In the genomic region with DNA sequence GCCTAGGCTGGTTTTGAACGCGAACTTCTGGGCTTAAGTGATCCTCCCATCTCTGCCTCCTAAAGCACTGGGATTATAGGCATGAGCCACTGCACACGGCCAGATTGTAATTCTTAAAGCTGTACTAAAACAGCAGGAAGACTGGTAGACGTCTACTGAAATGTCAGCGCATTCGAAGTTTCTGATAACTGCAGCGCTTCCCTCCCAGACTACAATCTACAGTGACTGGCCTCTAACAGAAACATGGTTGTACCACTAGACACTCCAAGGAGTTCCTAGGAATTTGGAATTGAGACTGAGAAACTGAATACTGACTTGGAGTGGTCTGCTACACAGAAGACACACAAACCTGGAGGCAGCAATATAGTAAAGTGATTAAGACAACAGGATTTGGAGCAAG, we compare ENCODE assay signal across 8 cellular contexts. TPM values are rescaled to one million over a fixed set of nuclear protein-coding genes. Genes with fewer than 3 reads are reported as not detected.
A peak's percentile ranks its signal among the peaks of the same experiment; 100 is the strongest.
DNase-seq lines count a peak whose midpoint lies in the region; ATAC-seq, FAIRE-seq and TF ChIP-seq lines count a peak whose summit lies in the region.

No MANE protein-coding gene starts in this region.

- H3K27me3 ChIP-seq in fibroblast of lung (ENCODE audit: control insufficient read depth, insufficient read depth, low read length) (no peaks in the 10 kb centered on the region), pancreas (no peaks in the 10 kb centered on the region)

- H3K4me1 ChIP-seq in fibroblast of lung (ENCODE audit: control insufficient read depth, extremely low read depth, insufficient read depth, low read length) (no peaks in the 10 kb centered on the region), pancreas (peaks cover 5 to 23% (median 10%) of the 10 kb centered on the region in 3 donors)

- H3K27ac ChIP-seq in fibroblast of lung (ENCODE audit: insufficient read depth, low read length) (peak overlapping the region; percentile 92), pancreas (peak overlapping the region in 3 of 4 donors; percentile 80 to 96 (median 94))

- no peaks in the 10 kb centered on the region for H3K9me3 ChIP-seq in fibroblast of lung (ENCODE audit: control insufficient read depth, insufficient read depth, low read depth, low read length)
- no peaks in the 10 kb centered on the region for H3K9me3 ChIP-seq in pancreas

- peak; percentile 16 to 17 for DNase-seq in fibroblast of lung (ENCODE audit: low read depth in 2 of 2)
- DNase-seq in pancreas = no peak
- no peak for DNase-seq in islet precursor cell
- no peak for DNase-seq in activated CD4-positive, alpha-beta T cell treated with anti-CD3 and anti-CD28 coated beads, Interleukin-2, amount 50 U/mL, for 4 hours

- no peak for FAIRE-seq in pancreas (lab: Jason Lieb, UNC)

- H3K9ac ChIP-seq in fibroblast of lung (ENCODE audit: insufficient read depth, low read length) = peak overlapping the region; percentile 80

- ATAC-seq in SK-N-SH treated with all-trans-retinoic acid at 6 μM for 48 hours (peak; percentile 15), pancreas (peak in 2 of 4 donors; percentile 2 to 4), GM18873 (IDR thresholded peaks at IDR 0.05; ENCODE audit: low FRiP score, unreplicated experiment) (no peak), HG02571 (IDR thresholded peaks at IDR 0.05; ENCODE audit: unreplicated experiment) (no peak)

- WGBS in pancreas, 2 donors = 26% methylated on average over 7 of the region's 7 CpGs

- H3K79me2 ChIP-seq in fibroblast of lung (ENCODE audit: control insufficient read depth, insufficient read depth, low read length) = peaks cover 39% of the 10 kb centered on the region

- no peak for TF ChIP-seq CTCF in fibroblast of lung (conservative IDR thresholded peaks at IDR 0.05 in 1 of 2, IDR thresholded peaks at IDR 0.05 in 1 of 2; ENCODE audit: low read depth in 1 of 2, low read length in 2 of 2)
- TF ChIP-seq CTCF in pancreas (IDR thresholded peaks at IDR 0.05) = no peak

- H3K4me2 ChIP-seq in fibroblast of lung (ENCODE audit: extremely low read depth, insufficient read depth, low read length) = peak overlapping the region; percentile 98

- no peaks in the 10 kb centered on the region for H4K20me1 ChIP-seq in fibroblast of lung (ENCODE audit: control insufficient read depth, extremely low read depth, insufficient read depth, low read length)

- H3K4me3 ChIP-seq in GM08714 (ENCODE audit: low read length) (peak overlapping the region; percentile 86), fibroblast of lung (replicated peaks in 1 of 4; ENCODE audit: control extremely low read depth in 1 of 4, insufficient read depth in 1 of 4, low read depth in 3 of 4, low read length in 4 of 4) (peak overlapping the region; percentile 65 to 99 (median 90)), pancreas (peak overlapping the region; percentile 60 to 88 (median 66))

- peak overlapping the region; percentile 81 for H2AFZ ChIP-seq in fibroblast of lung (ENCODE audit: low read length)

- intact Hi-C loops in pancreas (cut with DNase I) = no loop called here

- peaks cover 6% of the 10 kb centered on the region for H3K36me3 ChIP-seq in fibroblast of lung (ENCODE audit: control insufficient read depth, insufficient read depth, low read length)
- H3K36me3 ChIP-seq in pancreas = peaks cover 0 to 4% (median 0%) of the 10 kb centered on the region in 3 donors

TF ChIP-seq in SK-N-SH treated with all-trans-retinoic acid at 6 μM for 48 hours, 23 proteins besides CTCF, POLR2A, EP300 and RAD21:
- TF ChIP-seq, protein P1, sequence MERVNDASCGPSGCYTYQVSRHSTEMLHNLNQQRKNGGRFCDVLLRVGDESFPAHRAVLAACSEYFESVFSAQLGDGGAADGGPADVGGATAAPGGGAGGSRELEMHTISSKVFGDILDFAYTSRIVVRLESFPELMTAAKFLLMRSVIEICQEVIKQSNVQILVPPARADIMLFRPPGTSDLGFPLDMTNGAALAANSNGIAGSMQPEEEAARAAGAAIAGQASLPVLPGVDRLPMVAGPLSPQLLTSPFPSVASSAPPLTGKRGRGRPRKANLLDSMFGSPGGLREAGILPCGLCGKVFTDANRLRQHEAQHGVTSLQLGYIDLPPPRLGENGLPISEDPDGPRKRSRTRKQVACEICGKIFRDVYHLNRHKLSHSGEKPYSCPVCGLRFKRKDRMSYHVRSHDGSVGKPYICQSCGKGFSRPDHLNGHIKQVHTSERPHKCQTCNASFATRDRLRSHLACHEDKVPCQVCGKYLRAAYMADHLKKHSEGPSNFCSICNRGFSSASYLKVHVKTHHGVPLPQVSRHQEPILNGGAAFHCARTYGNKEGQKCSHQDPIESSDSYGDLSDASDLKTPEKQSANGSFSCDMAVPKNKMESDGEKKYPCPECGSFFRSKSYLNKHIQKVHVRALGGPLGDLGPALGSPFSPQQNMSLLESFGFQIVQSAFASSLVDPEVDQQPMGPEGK (CRISPR knock-in tag; IDR thresholded peaks at IDR 0.05; ENCODE audit: borderline replicate concordance) = no peak
- TF ChIP-seq BACH2 (CRISPR knock-in tag; IDR thresholded peaks at IDR 0.05; ENCODE audit: borderline replicate concordance) = no peak
- no peak for TF ChIP-seq ZNF8 (CRISPR knock-in tag; IDR thresholded peaks at IDR 0.05)
- TF ChIP-seq OSR1 (CRISPR knock-in tag; IDR thresholded peaks at IDR 0.05) = no peak
- no peak for TF ChIP-seq ARNTL (CRISPR knock-in tag; IDR thresholded peaks at IDR 0.05; ENCODE audit: borderline replicate concordance, low read depth)
- no peak for TF ChIP-seq TCF4 (CRISPR knock-in tag; IDR thresholded peaks at IDR 0.05; ENCODE audit: borderline replicate concordance)
- TF ChIP-seq, protein P2, sequence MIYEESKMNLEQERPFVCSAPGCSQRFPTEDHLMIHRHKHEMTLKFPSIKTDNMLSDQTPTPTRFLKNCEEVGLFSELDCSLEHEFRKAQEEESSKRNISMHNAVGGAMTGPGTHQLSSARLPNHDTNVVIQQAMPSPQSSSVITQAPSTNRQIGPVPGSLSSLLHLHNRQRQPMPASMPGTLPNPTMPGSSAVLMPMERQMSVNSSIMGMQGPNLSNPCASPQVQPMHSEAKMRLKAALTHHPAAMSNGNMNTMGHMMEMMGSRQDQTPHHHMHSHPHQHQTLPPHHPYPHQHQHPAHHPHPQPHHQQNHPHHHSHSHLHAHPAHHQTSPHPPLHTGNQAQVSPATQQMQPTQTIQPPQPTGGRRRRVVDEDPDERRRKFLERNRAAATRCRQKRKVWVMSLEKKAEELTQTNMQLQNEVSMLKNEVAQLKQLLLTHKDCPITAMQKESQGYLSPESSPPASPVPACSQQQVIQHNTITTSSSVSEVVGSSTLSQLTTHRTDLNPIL (CRISPR knock-in tag; IDR thresholded peaks at IDR 0.05; ENCODE audit: low read depth) = no peak
- no peak for TF ChIP-seq ZNF565 (CRISPR knock-in tag; conservative IDR thresholded peaks at IDR 0.05; ENCODE audit: low read depth)
- TF ChIP-seq, protein P3, sequence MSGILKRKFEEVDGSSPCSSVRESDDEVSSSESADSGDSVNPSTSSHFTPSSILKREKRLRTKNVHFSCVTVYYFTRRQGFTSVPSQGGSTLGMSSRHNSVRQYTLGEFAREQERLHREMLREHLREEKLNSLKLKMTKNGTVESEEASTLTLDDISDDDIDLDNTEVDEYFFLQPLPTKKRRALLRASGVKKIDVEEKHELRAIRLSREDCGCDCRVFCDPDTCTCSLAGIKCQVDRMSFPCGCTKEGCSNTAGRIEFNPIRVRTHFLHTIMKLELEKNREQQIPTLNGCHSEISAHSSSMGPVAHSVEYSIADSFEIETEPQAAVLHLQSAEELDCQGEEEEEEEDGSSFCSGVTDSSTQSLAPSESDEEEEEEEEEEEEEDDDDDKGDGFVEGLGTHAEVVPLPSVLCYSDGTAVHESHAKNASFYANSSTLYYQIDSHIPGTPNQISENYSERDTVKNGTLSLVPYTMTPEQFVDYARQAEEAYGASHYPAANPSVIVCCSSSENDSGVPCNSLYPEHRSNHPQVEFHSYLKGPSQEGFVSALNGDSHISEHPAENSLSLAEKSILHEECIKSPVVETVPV (CRISPR knock-in tag; IDR thresholded peaks at IDR 0.05) = no peak
- no peak for TF ChIP-seq ISL1 (CRISPR knock-in tag; IDR thresholded peaks at IDR 0.05)
- no peak for TF ChIP-seq ZNF70 (CRISPR knock-in tag; IDR thresholded peaks at IDR 0.05)

RNA-seq across cellular contexts. Expression of a gene that starts 1.0 kb away (rescaled TPM):
- total RNA-seq in fibroblast of lung (14.4 and 17.7 TPM in 2 replicates), pancreas (1 to 10 TPM; 5.2 to 9.9 (median 7.4) TPM)
- polyA plus RNA-seq in fibroblast of lung (11.8 and 12.0 TPM in 2 replicates), pancreas (1 to 10 TPM; 4.3 to 5.3 TPM)
- 7.8 and 9.0 TPM in 2 replicates for polyA plus RNA-seq in fibroblast of lung (2012)
- 2.3 and 7.8 TPM in 2 replicates for polyA minus RNA-seq in fibroblast of lung (ENCODE audit: low replicate concordance)

RNA-seq across cellular contexts. Expression of a gene that starts 1.2 kb away (rescaled TPM):
- 20.0 and 22.0 TPM in 2 replicates for total RNA-seq in fibroblast of lung
- polyA plus RNA-seq in fibroblast of lung = 33.4 and 42.8 TPM in 2 replicates
- 68.0 and 77.0 TPM in 2 replicates for polyA plus RNA-seq in fibroblast of lung (2012)
- polyA minus RNA-seq in fibroblast of lung (ENCODE audit: low replicate concordance) = 4.5 TPM in 1 of 2 replicates, not detected in the other
- 10 to 100 TPM; 10.8 to 22.2 (median 16.8) TPM for total RNA-seq in pancreas
- polyA plus RNA-seq in pancreas = 10 to 100 TPM in 1 of 2 donors, 1 to 10 TPM in 1; 9.0 to 18.2 TPM

RNA-seq across cellular contexts. Expression of a gene that starts 30.3 kb away (rescaled TPM):
- total RNA-seq in fibroblast of lung = 22.0 and 27.2 TPM in 2 replicates
- polyA plus RNA-seq in fibroblast of lung = 14.0 and 17.1 TPM in 2 replicates
- 9.4 and 11.7 TPM in 2 replicates for polyA plus RNA-seq in fibroblast of lung (2012)
- polyA minus RNA-seq in fibroblast of lung (ENCODE audit: low replicate concordance) = 0.79 and 1.2 TPM in 2 replicates
- 1 to 10 TPM; 5.1 to 8.2 (median 6.8) TPM for total RNA-seq in pancreas
- polyA plus RNA-seq in pancreas = 1 to 10 TPM; 2.3 to 4.8 TPM

Comparison
In these comparisons a context has a peak if more than half of its experiments do, and no peak if none do; other contexts are left out.
1. DNase-seq: peak in fibroblast of lung (2 of 2); none in pancreas (0 of 6), islet precursor cell (single experiment) and activated CD4-positive, alpha-beta T cell treated with anti-CD3 and anti-CD28 coated beads, Interleukin-2, amount 50 U/mL, for 4 hours (0 of 2).
2. Peak in every context shown above with its lines, with median percentiles within 50 percentile points of each other: H3K4me3 ChIP-seq.